Comparison of ENCODE assay signal across 17 cellular contexts in genomic region chr11:78926633-78927347, GRCh38.
"Had no signal": no experiment of that assay in that cellular context is flagged by ENCODE, and none has a peak within 500 bp of the region (broad histone marks: within the 10 kb centered on the region; RNA-seq: fewer than 3 reads in every experiment).

No MANE protein-coding gene starts in this region.

- H3K4me3 ChIP-seq: esophagus squamous epithelium, lower lobe of right lung, psoas muscle, right lobe of liver, spleen, upper lobe of left lung had no signal

- H3K4me3 Mint-ChIP-seq: activated naive CD4-positive, alpha-beta T cell treated with anti-CD3 and anti-CD28 coated beads, Interleukin-2, amount 50 U/mL, for 24 hours; naive thymus-derived CD4-positive, alpha-beta T cell; stimulated activated memory B cell treated with anti-CD40 and anti-IgM and Interleukin-4, amounts not matched to agents 10 μg/mL and 1 μg/mL and 100 μg/mL, for 72 hours; T-helper 2 cell treated with Interferon-gamma antibody and Interleukin-4, amounts not matched to agents 5 μg/mL and 100 μg/mL, for 36 hours had no signal

- ATAC-seq: left cardiac atrium; lower lobe of right lung; naive thymus-derived CD4-positive, alpha-beta T cell; psoas muscle; right lobe of liver; stimulated activated memory B cell treated with anti-CD40 and anti-IgM and Interleukin-4, amounts not matched to agents 10 μg/mL and 1 μg/mL and 100 μg/mL, for 72 hours had no signal

- DNase-seq: activated effector memory CD4-positive, alpha-beta T cell treated with Interleukin-2 at 50 U/mL for 16 hours; activated T-cell treated with anti-CD3 and anti-CD28 coated beads, Interleukin-2, amount 50 U/mL, for 1 hour; amygdala; brain microvascular endothelial cell; esophagus squamous epithelium; left cardiac atrium; lower lobe of right lung; naive thymus-derived CD4-positive, alpha-beta T cell; psoas muscle; right lobe of liver; spleen; stimulated activated CD4-positive, alpha-beta T cell treated with anti-CD3 and anti-CD28 coated beads, Interleukin-1b, Interleukin-23, amount 100 ng/mL, for 48 hours; substantia nigra; upper lobe of left lung had no signal

- H3K27ac Mint-ChIP-seq: activated naive CD4-positive, alpha-beta T cell treated with anti-CD3 and anti-CD28 coated beads, Interleukin-2, amount 50 U/mL, for 24 hours; naive thymus-derived CD4-positive, alpha-beta T cell; stimulated activated memory B cell treated with anti-CD40 and anti-IgM and Interleukin-4, amounts not matched to agents 10 μg/mL and 1 μg/mL and 100 μg/mL, for 72 hours; T-helper 2 cell treated with Interferon-gamma antibody and Interleukin-4, amounts not matched to agents 5 μg/mL and 100 μg/mL, for 36 hours had no signal

- H3K9me3 Mint-ChIP-seq: activated naive CD4-positive, alpha-beta T cell treated with anti-CD3 and anti-CD28 coated beads, Interleukin-2, amount 50 U/mL, for 24 hours; naive thymus-derived CD4-positive, alpha-beta T cell; stimulated activated memory B cell treated with anti-CD40 and anti-IgM and Interleukin-4, amounts not matched to agents 10 μg/mL and 1 μg/mL and 100 μg/mL, for 72 hours; T-helper 2 cell treated with Interferon-gamma antibody and Interleukin-4, amounts not matched to agents 5 μg/mL and 100 μg/mL, for 36 hours had no signal

- H3K4me1 Mint-ChIP-seq: activated naive CD4-positive, alpha-beta T cell treated with anti-CD3 and anti-CD28 coated beads, Interleukin-2, amount 50 U/mL, for 24 hours; naive thymus-derived CD4-positive, alpha-beta T cell; stimulated activated memory B cell treated with anti-CD40 and anti-IgM and Interleukin-4, amounts not matched to agents 10 μg/mL and 1 μg/mL and 100 μg/mL, for 72 hours had no signal

- H3K36me3 Mint-ChIP-seq: activated naive CD4-positive, alpha-beta T cell treated with anti-CD3 and anti-CD28 coated beads, Interleukin-2, amount 50 U/mL, for 24 hours; naive thymus-derived CD4-positive, alpha-beta T cell; stimulated activated memory B cell treated with anti-CD40 and anti-IgM and Interleukin-4, amounts not matched to agents 10 μg/mL and 1 μg/mL and 100 μg/mL, for 72 hours had no signal
